8 cellular contexts compared by ENCODE assay signal in genomic region chr7:151060113-151060415, GRCh38. TPM values are rescaled to one million over a fixed set of nuclear protein-coding genes. Genes with fewer than 3 reads are reported as not detected.
DNase-seq lines count a peak whose midpoint lies in the region; ATAC-seq and TF ChIP-seq lines count a peak whose summit lies in the region.

No MANE protein-coding gene starts in this region.

- ATAC-seq in activated T-cell treated with anti-CD3 and anti-CD28 coated beads, Interleukin-2, amount 50 U/mL, for 72 hours (replicated peaks in 1 of 2), result no peak
- ATAC-seq in right lobe of liver, result no peak

- DNase-seq in activated T-cell treated with anti-CD3 and anti-CD28 coated beads, Interleukin-2, amount 50 U/mL, for 72 hours, result no peak
- DNase-seq in activated T-cell treated with anti-CD3 and anti-CD28 coated beads, Interleukin-2, amount 50 U/mL, for 1 hour, result no peak
- no peak for DNase-seq in ascending aorta (ENCODE audit: low spot score in 2 of 2)
- no peak for DNase-seq in right lobe of liver
- DNase-seq in transverse colon, result no peak
- DNase-seq in OCI-M1 (lab: John Stamatoyannopoulos, UW), result no peak
- no peak for DNase-seq in middle frontal gyrus (ENCODE audit: extremely low spot score, low spot score)
- DNase-seq in NCI-H2081 (lab: John Stamatoyannopoulos, UW), result no peak

- H3K36me3 Mint-ChIP-seq in activated T-cell treated with anti-CD3 and anti-CD28 coated beads, Interleukin-2, amount 50 U/mL, for 72 hours (ENCODE audit: insufficient read depth in 2 of 2), result peaks cover 0 to 2% of the 10 kb centered on the region in 2 donors

- TF ChIP-seq POLR2A in right lobe of liver (IDR thresholded peaks at IDR 0.05) (no peak), transverse colon (IDR thresholded peaks at IDR 0.05) (no peak)

- no peaks in the 10 kb centered on the region for H3K9me3 ChIP-seq in ascending aorta
- H3K9me3 ChIP-seq in right lobe of liver, result no peaks in the 10 kb centered on the region
- H3K9me3 ChIP-seq in transverse colon, result no peaks in the 10 kb centered on the region

- WGBS in right lobe of liver (ENCODE audit: insufficient coverage, low coverage, low lambda C conversion rate, missing lambda C conversion rate), result 0% methylated on average over 2 of the region's 17 CpGs
- WGBS in transverse colon (ENCODE audit: low coverage in 1 of 2), 2 donors, result 0% methylated on average over 16 of the region's 17 CpGs; no CpG with 5 or more reads in 1 of the 2 donors

- no peak overlapping the region for H3K27ac Mint-ChIP-seq in activated T-cell treated with anti-CD3 and anti-CD28 coated beads, Interleukin-2, amount 50 U/mL, for 72 hours

- H3K4me3 Mint-ChIP-seq in activated T-cell treated with anti-CD3 and anti-CD28 coated beads, Interleukin-2, amount 50 U/mL, for 72 hours, result peak overlapping the region; percentile 98

- TF ChIP-seq CTCF in ascending aorta (IDR thresholded peaks at IDR 0.05), result no peak
- TF ChIP-seq CTCF in right lobe of liver (IDR thresholded peaks at IDR 0.05), result peak in 1 of 4 donors; percentile 2
- TF ChIP-seq CTCF in transverse colon (IDR thresholded peaks at IDR 0.05), result peak in 1 of 5 experiments; percentile 10

- intact Hi-C loops in ascending aorta (cut with DNase I) (loop anchor here (2.0 to 5.0 kb wide), 2 partner anchors 51 to 187 kb away; partner anchors contain the start of gene SMARCD3), right lobe of liver (cut with DNase I) (no loop called here), transverse colon (cut with DNase I; ENCODE audit: low total_unique reads) (no loop called here)

- H3K36me3 ChIP-seq in ascending aorta (peaks cover 10% of the 10 kb centered on the region in 2 donors), right lobe of liver (peaks cover 0 to 8% (median 3%) of the 10 kb centered on the region in 4 donors), transverse colon (peaks cover 0 to 8% (median 0%) of the 10 kb centered on the region in 4 donors)

- H3K27me3 Mint-ChIP-seq in activated T-cell treated with anti-CD3 and anti-CD28 coated beads, Interleukin-2, amount 50 U/mL, for 72 hours (ENCODE audit: low read depth), result no peaks in the 10 kb centered on the region

- no peaks in the 10 kb centered on the region for H3K9me3 Mint-ChIP-seq in activated T-cell treated with anti-CD3 and anti-CD28 coated beads, Interleukin-2, amount 50 U/mL, for 72 hours

- in situ Hi-C loops in transverse colon (cut with MboI; ENCODE audit: low pct_ligation_motif_present in 1 of 4, low pct_unique_long_range_greater_than_20kb in 1 of 4, low sequenced_read_pairs in 3 of 4), result no loop called here

- H3K4me1 ChIP-seq in ascending aorta (peaks cover 21 to 44% of the 10 kb centered on the region in 2 donors), right lobe of liver (peaks cover 0 to 42% (median 17%) of the 10 kb centered on the region in 4 donors), transverse colon (peaks cover 27 to 59% (median 56%) of the 10 kb centered on the region in 4 donors)

- TF ChIP-seq EP300 in transverse colon (IDR thresholded peaks at IDR 0.05; ENCODE audit: low read depth), result no peak

- H3K27ac ChIP-seq in ascending aorta (peak overlapping the region; percentile 85 to 95), right lobe of liver (peak overlapping the region; percentile 89 to 96 (median 94)), transverse colon (peak overlapping the region; percentile 95 to 98 (median 96))

- H3K4me1 Mint-ChIP-seq in activated T-cell treated with anti-CD3 and anti-CD28 coated beads, Interleukin-2, amount 50 U/mL, for 72 hours (ENCODE audit: low read depth), result peaks cover 41% of the 10 kb centered on the region

- H3K27me3 ChIP-seq in ascending aorta (no peaks in the 10 kb centered on the region), right lobe of liver (no peaks in the 10 kb centered on the region), transverse colon (no peaks in the 10 kb centered on the region)

- H3K4me3 ChIP-seq in ascending aorta, result peak overlapping the region; percentile 92 to 95
- H3K4me3 ChIP-seq in right lobe of liver, result peak overlapping the region; percentile 85 to 92 (median 87)
- peak overlapping the region; percentile 48 to 80 (median 76) for H3K4me3 ChIP-seq in transverse colon

RNA-seq across cellular contexts. Expression of gene SLC4A2, which starts 0.7 kb away (rescaled TPM):
- 10 to 100 TPM; 73.7 to 75.6 TPM for total RNA-seq in activated T-cell treated with anti-CD3 and anti-CD28 coated beads, Interleukin-2, amount 50 U/mL, for 72 hours
- 390 TPM for total RNA-seq in ascending aorta
- total RNA-seq in right lobe of liver, result 100 to 1,000 TPM in 4 of 6 experiments, 10 to 100 TPM in 2; 74.0 to 140 (median 106) TPM
- total RNA-seq in transverse colon, result 100 to 1,000 TPM in 2 of 4 donors, 10 to 100 TPM in 2; 61.7 to 464 (median 83.2) TPM

RNA-seq across cellular contexts. Expression of gene CDK5, which starts 2.4 kb away (rescaled TPM):
- 10 to 100 TPM in 1 of 2 donors, 1 to 10 TPM in 1; 9.4 to 11.6 TPM for total RNA-seq in activated T-cell treated with anti-CD3 and anti-CD28 coated beads, Interleukin-2, amount 50 U/mL, for 72 hours
- 15.8 TPM for total RNA-seq in ascending aorta
- 1 to 10 TPM; 5.0 to 9.6 (median 6.1) TPM for total RNA-seq in right lobe of liver
- 10 to 100 TPM in 3 of 4 donors, 1 to 10 TPM in 1; 1.1 to 33.8 (median 10.7) TPM for total RNA-seq in transverse colon

RNA-seq across cellular contexts. Expression of gene ASIC3, which starts 11.7 kb away (rescaled TPM):
- total RNA-seq in activated T-cell treated with anti-CD3 and anti-CD28 coated beads, Interleukin-2, amount 50 U/mL, for 72 hours, result 10 to 100 TPM; 14.4 to 15.7 TPM
- total RNA-seq in ascending aorta (not detected), right lobe of liver (1 to 10 TPM in 5 of 6 experiments, under 1 TPM in 1; 0.53 to 1.2 (median 1.2) TPM), transverse colon (1 to 10 TPM; 2.6 to 4.3 (median 3.1) TPM)

RNA-seq across cellular contexts. Expression of gene FASTK, which starts 20.5 kb away (rescaled TPM):
- 10 to 100 TPM; 55.4 to 59.8 TPM for total RNA-seq in activated T-cell treated with anti-CD3 and anti-CD28 coated beads, Interleukin-2, amount 50 U/mL, for 72 hours
- total RNA-seq in ascending aorta (121 TPM), right lobe of liver (10 to 100 TPM; 33.4 to 48.8 (median 43.9) TPM), transverse colon (100 to 1,000 TPM; 121 to 241 (median 144) TPM)

RNA-seq across cellular contexts. Expression of gene TMUB1, which starts 23.2 kb away (rescaled TPM):
- 10 to 100 TPM; 67.3 to 68.5 TPM for total RNA-seq in activated T-cell treated with anti-CD3 and anti-CD28 coated beads, Interleukin-2, amount 50 U/mL, for 72 hours
- total RNA-seq in ascending aorta (143 TPM), right lobe of liver (10 to 100 TPM; 27.7 to 63.1 (median 41.8) TPM), transverse colon (100 to 1,000 TPM in 1 of 4 donors, 10 to 100 TPM in 3; 67.5 to 105 (median 85.9) TPM)
